8 cellular contexts compared by ENCODE assay signal in genomic region chr19:40055832-40056504, GRCh38. TPM values are rescaled to one million over a fixed set of nuclear protein-coding genes. Genes with fewer than 3 reads are reported as not detected.
DNase-seq lines count a peak whose midpoint lies in the region; ATAC-seq and TF ChIP-seq lines count a peak whose summit lies in the region.

Gene ZNF780B (minus strand): TSS chr19:40056231. CDS start chr19:40050332, 5,899 bp downstream.

- CTCF ChIA-PET in AG04450 (lab: Charles Lee), result interaction anchor here (0.6 kb wide), 1 partner anchor 364 kb away, joined by 3 read pairs; no protein-coding TSS in a partner anchor
- CTCF ChIA-PET in activated CD4-positive, alpha-beta memory T cell treated with anti-CD3 and anti-CD28 coated beads, Interleukin-2, amount 10 ng/mL, durations not matched to agents 7 days and 5 days (lab: Charles Lee), result interaction anchor here (0.6 to 3.1 kb wide), 2 partner anchors 86 to 583 kb away, joined by 4 to 10 read pairs; partner anchors contain the start of gene PSMC4

- TF ChIP-seq CTCF in AG04450 (IDR thresholded peaks at IDR 0.05; ENCODE audit: low read depth, low read length), result no peak

- no peaks in the 10 kb centered on the region for H3K27me3 ChIP-seq in AG04450 (ENCODE audit: control insufficient read depth, insufficient read depth, low read length)

- H3K27ac ChIP-seq in AG04450 (ENCODE audit: low read depth, low read length), result peak within 1 kb of the TSS; percentile 33

- H3K9me3 ChIP-seq in AG04450 (ENCODE audit: control insufficient read depth, insufficient read depth, low read length), result 0 out of 2 replicates have a peak, but pooled peaks cover 2% of the 10 kb centered on the region

- H3K27me3 Mint-ChIP-seq in activated CD4-positive, alpha-beta memory T cell treated with anti-CD3 and anti-CD28 coated beads, Interleukin-2, amount 10 ng/mL, durations not matched to agents 7 days and 5 days, result peaks cover 17% of the 10 kb centered on the region

- peak within 1 kb of the TSS; percentile 99 for H3K4me3 Mint-ChIP-seq in activated CD4-positive, alpha-beta memory T cell treated with anti-CD3 and anti-CD28 coated beads, Interleukin-2, amount 10 ng/mL, durations not matched to agents 7 days and 5 days

- peaks cover 47% of the 10 kb centered on the region for H3K36me3 Mint-ChIP-seq in activated CD4-positive, alpha-beta memory T cell treated with anti-CD3 and anti-CD28 coated beads, Interleukin-2, amount 10 ng/mL, durations not matched to agents 7 days and 5 days (ENCODE audit: low read depth)

- ATAC-seq in GM18873 (IDR thresholded peaks at IDR 0.05; ENCODE audit: low FRiP score, unreplicated experiment) (peak; percentile 60), HG03457 (IDR thresholded peaks at IDR 0.05; ENCODE audit: unreplicated experiment) (peak; percentile 61)

- peaks cover 43% of the 10 kb centered on the region for H3K4me1 Mint-ChIP-seq in activated CD4-positive, alpha-beta memory T cell treated with anti-CD3 and anti-CD28 coated beads, Interleukin-2, amount 10 ng/mL, durations not matched to agents 7 days and 5 days

- H3K27ac Mint-ChIP-seq in activated CD4-positive, alpha-beta memory T cell treated with anti-CD3 and anti-CD28 coated beads, Interleukin-2, amount 10 ng/mL, durations not matched to agents 7 days and 5 days, result peak within 1 kb of the TSS; percentile 91

- peak; percentile 6 for DNase-seq in AG04450 (ENCODE audit: low read depth, low spot score)
- DNase-seq in NCI-H774 (lab: John Stamatoyannopoulos, UW), result peak; percentile 25
- peak; percentile 82 for DNase-seq in activated CD4-positive, alpha-beta memory T cell treated with anti-CD3 and anti-CD28 coated beads, Interleukin-2, amount 10 ng/mL, durations not matched to agents 7 days and 5 days
- DNase-seq in effector CD8-positive, alpha-beta T cell (lab: John Stamatoyannopoulos, UW), result peak; percentile 49
- DNase-seq in lung microvascular endothelial cell (ENCODE audit: low read depth in 2 of 2), result peak; percentile 30 to 53
- DNase-seq in stimulated activated CD4-positive, alpha-beta T cell treated with anti-CD3 and anti-CD28 coated beads, TNF-alpha, amount 100 ng/mL, for 4 hours (ENCODE audit: low read depth in 3 of 3), result peak; percentile 40 to 56 (median 45)

- POLR2A ChIA-PET in AG04450 (lab: Yijun Ruan, JAX), result no interaction called here
- POLR2A ChIA-PET in activated CD4-positive, alpha-beta memory T cell treated with anti-CD3 and anti-CD28 coated beads, Interleukin-2, amount 10 ng/mL, durations not matched to agents 7 days and 5 days (lab: Charles Lee), result interaction anchor here (0.6 to 1.9 kb wide), 4 partner anchors 35 to 494 kb away, joined by 3 to 10 read pairs (median 7); partner anchors contain the start of genes PSMC4, ZNF546 and ZNF780A

- peaks cover 26% of the 10 kb centered on the region for H3K9me3 Mint-ChIP-seq in activated CD4-positive, alpha-beta memory T cell treated with anti-CD3 and anti-CD28 coated beads, Interleukin-2, amount 10 ng/mL, durations not matched to agents 7 days and 5 days

- peak within 1 kb of the TSS; percentile 91 for H3K4me3 ChIP-seq in AG04450 (ENCODE audit: low read depth, low read length)

RNA-seq across cellular contexts. Expression of gene ZNF780B, which starts in this region (rescaled TPM):
- 7.2 and 8.3 TPM in 2 replicates for polyA plus RNA-seq in AG04450 (2011; rRNA removed)
- polyA minus RNA-seq in AG04450 (2011; rRNA and poly(A)+ RNA removed), result 26.0 and 27.0 TPM in 2 replicates
- 10 to 100 TPM; 19.9 to 20.1 TPM for total RNA-seq in activated CD4-positive, alpha-beta memory T cell treated with anti-CD3 and anti-CD28 coated beads, Interleukin-2, amount 10 ng/mL, durations not matched to agents 7 days and 5 days
- 6.1 and 6.2 TPM in 2 replicates for total RNA-seq in lung microvascular endothelial cell

Comparison
In these comparisons a context has a peak if more than half of its experiments do, and no peak if none do; other contexts are left out.
1. Peak in every context shown above with its lines: DNase-seq, ATAC-seq, H3K4me3 ChIP-seq and H3K27ac ChIP-seq.
2. DNase-seq: peak in every context shown above with its lines; median percentile 82 in activated CD4-positive, alpha-beta memory T cell treated with anti-CD3 and anti-CD28 coated beads, Interleukin-2, amount 10 ng/mL, durations not matched to agents 7 days and 5 days; 49 in effector CD8-positive, alpha-beta T cell; 45 in stimulated activated CD4-positive, alpha-beta T cell treated with anti-CD3 and anti-CD28 coated beads, TNF-alpha, amount 100 ng/mL, for 4 hours; 42 in lung microvascular endothelial cell; 25 in NCI-H774; 6 in AG04450.